16 cellular contexts compared by ENCODE assay signal in the genomic region with DNA sequence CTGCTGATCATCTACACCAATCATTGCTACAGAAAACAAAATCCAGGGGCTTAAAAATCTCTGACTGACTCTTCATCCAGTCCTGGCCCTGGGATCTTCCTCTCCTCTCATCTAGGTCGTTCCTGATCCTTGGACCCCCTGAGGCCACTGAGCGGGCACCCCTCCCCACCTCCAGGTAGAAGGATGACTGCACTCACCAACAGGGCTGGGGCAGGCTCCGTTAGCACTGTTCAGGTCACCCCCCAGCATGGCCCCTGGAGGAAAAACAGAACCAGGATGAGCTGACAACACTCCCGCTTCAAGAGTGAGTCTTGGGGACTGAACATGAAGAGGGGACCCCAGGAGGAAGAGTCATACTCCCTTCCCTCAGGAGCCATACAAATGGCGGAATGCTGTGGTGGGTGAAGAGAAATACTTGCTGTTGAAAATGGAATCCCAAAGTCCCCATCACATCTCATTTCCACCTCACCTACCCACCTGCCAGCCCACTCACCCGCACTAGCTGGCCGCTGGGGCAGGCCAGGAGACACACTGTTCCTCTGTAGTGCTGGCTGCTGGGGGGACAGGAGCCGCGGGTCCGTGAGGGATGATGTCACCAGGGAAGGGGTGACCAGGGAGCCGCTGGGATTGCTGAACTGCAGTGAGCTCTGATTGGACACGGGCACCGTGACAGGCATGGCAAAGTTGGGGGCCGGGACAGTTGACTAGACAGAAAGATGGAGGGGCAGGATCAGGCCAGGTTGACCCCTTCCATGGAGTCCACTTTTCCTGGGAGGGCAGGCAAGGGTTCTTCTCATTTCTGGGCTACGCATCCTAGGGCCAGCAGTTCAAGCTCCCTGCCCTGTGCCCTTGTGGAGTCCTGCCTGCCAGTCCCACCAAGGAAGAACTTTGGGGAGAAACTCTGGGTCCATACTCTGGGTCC. TPM values are rescaled to one million over a fixed set of nuclear protein-coding genes. Genes with fewer than 3 reads are reported as not detected.
DNase-seq lines count a peak whose midpoint lies in the region; ATAC-seq, FAIRE-seq and TF ChIP-seq lines count a peak whose summit lies in the region.
"Had no signal": no experiment of that assay in that cellular context is flagged by ENCODE, and none has a peak within 500 bp of the region (broad histone marks: within the 10 kb centered on the region; RNA-seq: fewer than 3 reads in every experiment).

No MANE protein-coding gene starts in this region.

- TF ChIP-seq EP300 in K562 (IDR thresholded peaks at IDR 0.05; ENCODE audit: low read length) (no peak), tibial nerve (IDR thresholded peaks at IDR 0.05) (no peak)

- TF ChIP-seq RAD21 in K562 (CRISPR knock-in tag; conservative IDR thresholded peaks at IDR 0.05 in 1 of 2, IDR thresholded peaks at IDR 0.05 in 1 of 2), result no peak

- no peak for FAIRE-seq in K562 (lab: Jason Lieb, UNC)
- FAIRE-seq: small intestine had no signal

- in situ Hi-C loops in K562 (cut with MboI), result no loop called here

- TF ChIP-seq POLR2A in heart left ventricle (IDR thresholded peaks at IDR 0.05) (no peak), K562 (conservative IDR thresholded peaks at IDR 0.05) (no peak), tibial nerve (IDR thresholded peaks at IDR 0.05) (no peak)

- intact Hi-C loops in heart left ventricle (cut with DNase I) (loop anchor here in 2 of 10 donors (2.0 to 10.0 kb wide), 2 partner anchors 19 to 125 kb away; a partner anchor contains a TSS), Right ventricle myocardium superior (cut with DNase I) (loop anchor here (10.0 kb wide), 1 partner anchor 115 kb away; a partner anchor contains a TSS), K562 (cut with micrococcal nuclease) (loop anchor here (10.0 kb wide), 1 partner anchor 65 kb away; no protein-coding TSS in a partner anchor)

- DNase-seq in heart left ventricle (peak in 3 of 5 donors; percentile 15 to 33 (median 29)), Right ventricle myocardium superior (no peak), K562 (ENCODE audit: extremely low read depth in 1 of 4, low spot score in 3 of 4) (no peak), tibial nerve (ENCODE audit: low spot score in 2 of 2) (no peak), foreskin fibroblast (no peak)
- DNase-seq: activated CD4-positive, alpha-beta T cell treated with anti-CD3 and anti-CD28 coated beads, Interleukin-2, amount 10 ng/mL, durations not matched to agents 7 days and 5 days; DMS153; HCEC 1CT; MM.1S; NCI-H2081; small intestine had no signal

- no peak for TF ChIP-seq CTCF in heart left ventricle (IDR thresholded peaks at IDR 0.05)
- no peak for TF ChIP-seq CTCF in K562 (IDR thresholded peaks at IDR 0.05 in 2 of 3, conservative IDR thresholded peaks at IDR 0.05 in 1 of 3; ENCODE audit: insufficient read depth in 2 of 3, low read depth in 1 of 3, low read length in 3 of 3)
- TF ChIP-seq CTCF in tibial nerve (IDR thresholded peaks at IDR 0.05), result no peak
- no peak for TF ChIP-seq CTCF in foreskin fibroblast (IDR thresholded peaks at IDR 0.05; ENCODE audit: low read depth, low read length)

- H3K27me3 ChIP-seq in heart left ventricle (no peaks in the 10 kb centered on the region), K562 (ENCODE audit: control insufficient read depth in 2 of 2, insufficient read depth in 2 of 2, low read length in 2 of 2) (no peaks in the 10 kb centered on the region), muscle layer of colon (ENCODE audit: control insufficient read depth in 1 of 2, insufficient read depth in 2 of 2, low read length in 2 of 2) (no peaks in the 10 kb centered on the region), tibial nerve (no peaks in the 10 kb centered on the region)
- H3K27me3 ChIP-seq: neural progenitor cell had no signal

- H3K9me1 ChIP-seq in K562 (ENCODE audit: control insufficient read depth, insufficient read depth, low read length), result no peaks in the 10 kb centered on the region

- H3K4me3 ChIP-seq in heart left ventricle (no peak overlapping the region), K562 (no peak overlapping the region), muscle layer of colon (ENCODE audit: low read depth in 1 of 2, low read length in 2 of 2) (no peak overlapping the region), tibial nerve (no peak overlapping the region), foreskin fibroblast (ENCODE audit: low read depth in 1 of 2, low read length in 2 of 2) (no peak overlapping the region)
- H3K4me3 ChIP-seq: neural progenitor cell had no signal

- no peaks in the 10 kb centered on the region for H3K79me2 ChIP-seq in K562 (ENCODE audit: control insufficient read depth, insufficient read depth, low read length)

- H3K9me3 ChIP-seq in heart left ventricle, result no peaks in the 10 kb centered on the region
- H3K9me3 ChIP-seq in K562 (replicated peaks; ENCODE audit: control insufficient read depth, insufficient read depth, low read depth, low read length), result no peaks in the 10 kb centered on the region
- H3K9me3 ChIP-seq in muscle layer of colon (ENCODE audit: low read length), result no peaks in the 10 kb centered on the region
- H3K9me3 ChIP-seq in tibial nerve, result no peaks in the 10 kb centered on the region

- H3K9ac ChIP-seq in K562 (ENCODE audit: insufficient read depth in 1 of 2, low read depth in 2 of 2, low read length in 2 of 2), result no peak overlapping the region
- no peak overlapping the region for H3K9ac ChIP-seq in muscle layer of colon (ENCODE audit: low read length)
- H3K9ac ChIP-seq: neural progenitor cell had no signal

- peaks cover 5% of the 10 kb centered on the region for H4K20me1 ChIP-seq in K562 (replicated peaks; ENCODE audit: control insufficient read depth, insufficient read depth, low read length)

- H2AFZ ChIP-seq in K562 (ENCODE audit: low read depth, low read length), result no peak overlapping the region
- H2AFZ ChIP-seq: neural progenitor cell had no signal

- CTCF ChIA-PET in K562 (lab: Yijun Ruan, JAX; ENCODE audit: low intra/inter-chr PET ratio), result interaction anchor here (0.7 to 1.3 kb wide), 2 partner anchors 123 to 128 kb away, joined by 3 to 5 read pairs; no protein-coding TSS in a partner anchor

- peak overlapping the region in 10 of 12 donors; percentile 11 to 89 (median 82) for H3K27ac ChIP-seq in heart left ventricle
- no peak overlapping the region for H3K27ac ChIP-seq in K562 (ENCODE audit: extremely low read depth, low read depth, low read length)
- peak overlapping the region; percentile 35 for H3K27ac ChIP-seq in muscle layer of colon (ENCODE audit: low read depth, low read length)
- peak overlapping the region in 3 of 4 donors; percentile 65 to 94 (median 87) for H3K27ac ChIP-seq in tibial nerve
- H3K27ac ChIP-seq: neural progenitor cell had no signal

- ATAC-seq in heart left ventricle, result no peak
- ATAC-seq in Right ventricle myocardium superior (ENCODE audit: poor library complexity), result no peak
- ATAC-seq in K562, result no peak
- ATAC-seq in HG02970 (IDR thresholded peaks at IDR 0.05; ENCODE audit: low FRiP score, unreplicated experiment), result no peak
- no peak for ATAC-seq in HG03354 (IDR thresholded peaks at IDR 0.05; ENCODE audit: poor library complexity, severe bottlenecking, unreplicated experiment)
- ATAC-seq: Panc1 had no signal

- POLR2A ChIA-PET in K562 (lab: Yijun Ruan, JAX), result interaction anchor here (0.6 to 1.5 kb wide), 2 partner anchors 12 to 15 kb away, joined by 3 to 6 read pairs; no protein-coding TSS in a partner anchor

- 74 to 83% (median 81%) methylated on average over 13 to 15 of the region's 15 CpGs for WGBS in heart left ventricle, 4 donors
- 87% methylated on average over 13 of the region's 15 CpGs for WGBS in K562 (ENCODE audit: insufficient coverage, low coverage, missing lambda C conversion rate)
- WGBS in tibial nerve, 2 donors, result 78% methylated on average over 14 to 15 of the region's 15 CpGs

- no peak overlapping the region for H3K4me2 ChIP-seq in K562 (ENCODE audit: insufficient read depth, low read length)
- H3K4me2 ChIP-seq: neural progenitor cell had no signal

- BruUV-seq in K562 (replicated peaks; lab: Mats Ljungman, UMichigan), result no TSS peak

- H3K36me3 ChIP-seq in heart left ventricle (peaks cover 0 to 99% (median 91%) of the 10 kb centered on the region in 9 donors), K562 (ENCODE audit: control insufficient read depth, insufficient read depth, low read length) (peaks cover 84% of the 10 kb centered on the region), muscle layer of colon (ENCODE audit: insufficient read depth, low read length) (peaks cover 81% of the 10 kb centered on the region), tibial nerve (peaks cover 9 to 94% (median 33%) of the 10 kb centered on the region in 3 donors)
- H3K36me3 ChIP-seq: neural progenitor cell had no signal

- H3K4me1 ChIP-seq in heart left ventricle, result peaks cover 7 to 95% (median 76%) of the 10 kb centered on the region in 12 donors
- H3K4me1 ChIP-seq in K562 (replicated peaks in 1 of 2; ENCODE audit: control insufficient read depth in 2 of 2, insufficient read depth in 2 of 2, low read length in 2 of 2), result peaks cover 0 to 17% of the 10 kb centered on the region in 2 experiments; a peak in 2 of 5 replicates
- H3K4me1 ChIP-seq in muscle layer of colon (ENCODE audit: insufficient read depth, low read length), result peaks cover 76% of the 10 kb centered on the region
- peaks cover 0 to 80% (median 36%) of the 10 kb centered on the region in 4 donors for H3K4me1 ChIP-seq in tibial nerve
- H3K4me1 ChIP-seq: neural progenitor cell had no signal

RNA-seq across cellular contexts. Expression of a gene that starts 21.2 kb away (rescaled TPM):
- 100 to 1,000 TPM in 3 of 9 donors, 10 to 100 TPM in 6; 75.0 to 203 (median 93.2) TPM for total RNA-seq in heart left ventricle
- 10 to 100 TPM; 40.5 to 68.8 TPM for polyA plus RNA-seq in heart left ventricle
- 96.6 TPM for total RNA-seq in Right ventricle myocardium superior
- 11.7 and 23.2 TPM in 2 replicates for total RNA-seq in K562 (2011; cell fraction: chromatin; rRNA removed; ENCODE audit: low replicate concordance)
- total RNA-seq in K562 (2011; cell fraction: nucleolus; rRNA removed), result 10.0 and 13.7 TPM in 2 replicates
- total RNA-seq in K562 (2011; cell fraction: nucleoplasm; rRNA removed), result 14.1 and 18.8 TPM in 2 replicates
- total RNA-seq in K562 (2014; rRNA removed), result 5.4 and 6.5 TPM in 2 replicates
- total RNA-seq in K562 (2014; rRNA removed; fragmentation: Illumina TruSeq; extraction: Trizol), result 1.3 and 1.7 TPM in 2 replicates
- 2.6 and 2.7 TPM in 2 replicates for total RNA-seq in K562 (2015; rRNA removed; fragmentation: Illumina TruSeq; extraction: Trizol)
- total RNA-seq in K562 (2021), result 13.8 and 19.5 TPM in 2 replicates
- polyA plus RNA-seq in K562 (2011; rRNA removed), result 2.2 and 4.6 TPM in 2 replicates
- 3.8 and 6.0 TPM in 2 replicates for polyA plus RNA-seq in K562 (2011; cell fraction: cytosol; rRNA removed)
- polyA plus RNA-seq in K562 (2011; cell fraction: nucleus; rRNA removed), result 8.5 and 14.0 TPM in 2 replicates
- polyA plus RNA-seq in K562 (2012), result 8.7 and 11.3 TPM in 2 replicates
- polyA plus RNA-seq in K562 (2014; fragmentation: Illumina TruSeq; extraction: Trizol), result 5.0 and 8.2 TPM in 2 replicates
- under 1 TPM; 0.10 TPM for polyA plus RNA-seq in K562 (2014; fragmentation: Nextera tagmentation; extraction: Ambion mirVana)
- polyA plus RNA-seq in K562 (2014; rRNA removed), result 6.0 and 8.2 TPM in 2 replicates
- polyA minus RNA-seq in K562 (2011; rRNA and poly(A)+ RNA removed), result 2.8 and 3.4 TPM in 2 replicates
- polyA minus RNA-seq in K562 (2011; cell fraction: cytosol; rRNA and poly(A)+ RNA removed), result 3.1 and 5.6 TPM in 2 replicates
- 4.6 and 7.7 TPM in 2 replicates for polyA minus RNA-seq in K562 (2011; cell fraction: nucleus; rRNA and poly(A)+ RNA removed)
- total RNA-seq in tibial nerve, result 10 to 100 TPM; 67.5 to 84.9 (median 70.8) TPM

Comparison
In these comparisons a context has a peak if more than half of its experiments do, and no peak if none do; other contexts are left out.
1. DNase-seq: peak in heart left ventricle (3 of 5); none in Right ventricle myocardium superior (single experiment), K562 (0 of 4), tibial nerve (0 of 2) and foreskin fibroblast (0 of 2).